ENCODE assay signal across 8 cellular contexts in genomic region chr13:24921881-24922280, GRCh38.
DNase-seq lines count a peak whose midpoint lies in the region; ATAC-seq and TF ChIP-seq lines count a peak whose summit lies in the region.

No MANE protein-coding gene starts in this region.

- H3K4me1 ChIP-seq in RWPE2 (ENCODE audit: insufficient read depth, poor library complexity, severe bottlenecking) = peaks cover 18% of the 10 kb centered on the region
- no peaks in the 10 kb centered on the region for H3K4me1 ChIP-seq in rectal smooth muscle tissue (ENCODE audit: control insufficient read depth, insufficient read depth, low read length)

- H3K27ac ChIP-seq in RWPE2 (ENCODE audit: poor library complexity, severe bottlenecking) = peak overlapping the region; percentile 68
- H3K27ac ChIP-seq in rectal smooth muscle tissue (ENCODE audit: low read depth, low read length) = no peak overlapping the region

- TF ChIP-seq CTCF in RWPE2 (IDR thresholded peaks at IDR 0.05; ENCODE audit: poor library complexity, severe bottlenecking) (no peak), fibroblast of pulmonary artery (IDR thresholded peaks at IDR 0.05; ENCODE audit: low read length, missing control alignments) (no peak)

- H3K4me3 ChIP-seq in GM08714 (ENCODE audit: low read length) = peak overlapping the region; percentile 84
- peak overlapping the region; percentile 78 for H3K4me3 ChIP-seq in RWPE2 (ENCODE audit: severe bottlenecking)
- H3K4me3 ChIP-seq in fibroblast of pulmonary artery (replicated peaks; ENCODE audit: low read depth, low read length) = peak overlapping the region; percentile 64
- peak overlapping the region; percentile 89 for H3K4me3 ChIP-seq in rectal smooth muscle tissue (ENCODE audit: low read length)

- H3K36me3 ChIP-seq in RWPE2 (ENCODE audit: low read depth) (no peaks in the 10 kb centered on the region), rectal smooth muscle tissue (ENCODE audit: control insufficient read depth, insufficient read depth, low read length) (no peaks in the 10 kb centered on the region)

- peak overlapping the region; percentile 25 for H3K9ac ChIP-seq in rectal smooth muscle tissue (ENCODE audit: low read length)

- H3K9me3 ChIP-seq in RWPE2 (ENCODE audit: severe bottlenecking) = no peaks in the 10 kb centered on the region

- H3K27me3 ChIP-seq in RWPE2 (ENCODE audit: insufficient read depth, poor library complexity, severe bottlenecking) = no peaks in the 10 kb centered on the region
- no peaks in the 10 kb centered on the region for H3K27me3 ChIP-seq in rectal smooth muscle tissue (ENCODE audit: control insufficient read depth, insufficient read depth, low read length)

- ATAC-seq in RWPE2 (ENCODE audit: low read depth) (no peak), HG03139 (IDR thresholded peaks at IDR 0.05; ENCODE audit: unreplicated experiment) (no peak), HG02588 (IDR thresholded peaks at IDR 0.05; ENCODE audit: unreplicated experiment) (no peak)

- DNase-seq in RWPE2 (ENCODE audit: low spot score) (no peak), fibroblast of pulmonary artery (ENCODE audit: low read depth) (no peak), NOMO-1 (lab: John Stamatoyannopoulos, UW; ENCODE audit: unreplicated experiment in 2 of 2) (no peak)
- DNase-seq in effector CD4-positive, alpha-beta T cell = no peak
